In genomic region chr9:17005085-17005484, GRCh38 we compare ENCODE assay signal across 10 cellular contexts.
A peak's percentile ranks its signal among the peaks of the same experiment; 100 is the strongest.
DNase-seq lines count a peak whose midpoint lies in the region; ATAC-seq and TF ChIP-seq lines count a peak whose summit lies in the region.
"Had no signal": no experiment of that assay in that cellular context is flagged by ENCODE, and none has a peak within 500 bp of the region (broad histone marks: within the 10 kb centered on the region; RNA-seq: fewer than 3 reads in every experiment).

No MANE protein-coding gene starts in this region.

- no peaks in the 10 kb centered on the region for H3K9me3 ChIP-seq in breast epithelium
- no peaks in the 10 kb centered on the region for H3K9me3 ChIP-seq in aorta (ENCODE audit: control insufficient read depth, low read length)

- H3K27me3 ChIP-seq in breast epithelium (no peaks in the 10 kb centered on the region), aorta (ENCODE audit: control insufficient read depth in 1 of 2, insufficient read depth in 2 of 2, low read length in 1 of 2) (no peaks in the 10 kb centered on the region)

- H3K4me3 ChIP-seq in breast epithelium (peak overlapping the region in 2 of 3 donors; percentile 2 to 43), aorta (ENCODE audit: low read length in 2 of 2) (peak overlapping the region in 1 of 2 donors; percentile 69)

- H3K27me3 Mint-ChIP-seq in MCF 10A (ENCODE audit: insufficient read depth, unreplicated experiment), result no peaks in the 10 kb centered on the region
- H3K27me3 Mint-ChIP-seq: B cell had no signal

- H3K4me1 ChIP-seq in breast epithelium, result no peaks in the 10 kb centered on the region
- H3K4me1 ChIP-seq in aorta (ENCODE audit: control insufficient read depth in 1 of 2, insufficient read depth in 2 of 2, low read length in 2 of 2), result peaks cover 0 to 1% of the 10 kb centered on the region in 2 donors

- H3K36me3 Mint-ChIP-seq in MCF 10A (ENCODE audit: insufficient read depth, unreplicated experiment), result no peaks in the 10 kb centered on the region

- H3K27ac Mint-ChIP-seq in MCF 10A (ENCODE audit: low read depth, unreplicated experiment), result no peak overlapping the region
- H3K27ac Mint-ChIP-seq: B cell had no signal

- POLR2A ChIA-PET in MCF 10A (lab: Yijun Ruan, JAX), result no interaction called here

- H3K36me3 ChIP-seq in breast epithelium (no peaks in the 10 kb centered on the region), aorta (ENCODE audit: control insufficient read depth in 1 of 2, insufficient read depth in 2 of 2, low read length in 1 of 2) (no peaks in the 10 kb centered on the region)

- 3 to 4% methylated on average over 11 of the region's 11 CpGs for WGBS in aorta, 2 donors

- CTCF ChIA-PET in MCF 10A (lab: Yijun Ruan, JAX), result interaction anchor here (0.7 to 2.0 kb wide), 2 partner anchors 10 to 58 kb away, joined by 3 to 5 read pairs; no protein-coding TSS in a partner anchor

- no peak overlapping the region for H3K4me3 Mint-ChIP-seq in MCF 10A (ENCODE audit: unreplicated experiment)
- H3K4me3 Mint-ChIP-seq: B cell had no signal

- no TSS peak for BruUV-seq in MCF 10A (replicated peaks; lab: Mats Ljungman, UMichigan)

- ATAC-seq in aorta (ENCODE audit: low FRiP score) (peak; percentile 72), GM19324 (IDR thresholded peaks at IDR 0.05; ENCODE audit: low FRiP score, unreplicated experiment) (no peak), GM18511 (IDR thresholded peaks at IDR 0.05; ENCODE audit: unreplicated experiment) (no peak)

- H3K27ac ChIP-seq in breast epithelium (peak overlapping the region in 1 of 2 donors; percentile 4), aorta (ENCODE audit: low read depth in 1 of 2, low read length in 2 of 2) (no peak overlapping the region)

- intact Hi-C loops in breast epithelium (cut with DNase I; ENCODE audit: low total_unique reads), result no loop called here
- intact Hi-C loops in MCF 10A (cut with micrococcal nuclease), result no loop called here
- intact Hi-C loops in aorta (cut with DNase I), result no loop called here

- DNase-seq in breast epithelium (ENCODE audit: low spot score in 2 of 2), result no peak
- no peak for DNase-seq in MCF 10A (ENCODE audit: unreplicated experiment)
- peak; percentile 66 for DNase-seq in brain pericyte (ENCODE audit: low read depth, low spot score)
- peak; percentile 89 for DNase-seq in left kidney (ENCODE audit: low read depth, low spot score)
- peak; percentile 66 to 79 for DNase-seq in aorta
- DNase-seq in LoVo (ENCODE audit: low spot score), result no peak
- DNase-seq: activated T-cell treated with anti-CD3 and anti-CD28 coated beads, Interleukin-2, amount 50 U/mL, for 48 hours had no signal

- TF ChIP-seq POLR2A in breast epithelium (IDR thresholded peaks at IDR 0.05), result no peak

- no peaks in the 10 kb centered on the region for H3K9me3 Mint-ChIP-seq in MCF 10A (ENCODE audit: unreplicated experiment)

- no peak for TF ChIP-seq CTCF in breast epithelium (IDR thresholded peaks at IDR 0.05)
- no peak for TF ChIP-seq CTCF in MCF 10A (IDR thresholded peaks at IDR 0.05; ENCODE audit: unreplicated experiment)

- H3K4me1 Mint-ChIP-seq in MCF 10A (ENCODE audit: insufficient read depth, unreplicated experiment), result no peaks in the 10 kb centered on the region
- H3K4me1 Mint-ChIP-seq: B cell had no signal

Comparison
In these comparisons a context has a peak if more than half of its experiments do, and no peak if none do; other contexts are left out.
1. DNase-seq: peak in brain pericyte (single experiment), left kidney (single experiment) and aorta (2 of 2); none in breast epithelium (0 of 2), MCF 10A (single experiment) and LoVo (single experiment).